ENCODE assay signal across 8 cellular contexts in genomic region chr20:58691773-58692578, GRCh38. TPM values are rescaled to one million over a fixed set of nuclear protein-coding genes. Genes with fewer than 3 reads are reported as not detected.
A peak's percentile ranks its signal among the peaks of the same experiment; 100 is the strongest.
DNase-seq lines count a peak whose midpoint lies in the region; ATAC-seq and TF ChIP-seq lines count a peak whose summit lies in the region.

No MANE protein-coding gene starts in this region.

- peaks cover 20% of the 10 kb centered on the region for H3K4me1 Mint-ChIP-seq in glutamatergic neuron (ENCODE audit: low read depth, unreplicated experiment)

- peaks cover 11% of the 10 kb centered on the region for H3K9me3 Mint-ChIP-seq in glutamatergic neuron (ENCODE audit: unreplicated experiment)

- in situ Hi-C loops in G401 (cut with HindIII; ENCODE audit: low sequenced_read_pairs), result no loop called here

- no peak for TF ChIP-seq POLR2A in sigmoid colon (IDR thresholded peaks at IDR 0.05)

- H3K36me3 ChIP-seq in sigmoid colon, result peaks cover 12 to 20% (median 14%) of the 10 kb centered on the region in 4 donors

- no peak for TF ChIP-seq EP300 in sigmoid colon (IDR thresholded peaks at IDR 0.05)

- H3K27ac ChIP-seq in VCaP (peak overlapping the region; percentile 94), sigmoid colon (peak overlapping the region; percentile 90 to 96 (median 94))

- peaks cover 0 to 53% (median 50%) of the 10 kb centered on the region in 4 donors for H3K4me1 ChIP-seq in sigmoid colon

- ATAC-seq in HG02938 (IDR thresholded peaks at IDR 0.05; ENCODE audit: unreplicated experiment), result peak; percentile 6
- no peak for ATAC-seq in HG02885 (IDR thresholded peaks at IDR 0.05; ENCODE audit: poor library complexity, unreplicated experiment)

- 69 to 70% methylated on average over 31 of the region's 31 CpGs for WGBS in sigmoid colon, 2 donors

- H3K27me3 Mint-ChIP-seq in glutamatergic neuron (ENCODE audit: unreplicated experiment), result peaks cover 9% of the 10 kb centered on the region

- H3K27ac Mint-ChIP-seq in glutamatergic neuron (ENCODE audit: unreplicated experiment), result peak overlapping the region; percentile 43

- no peaks in the 10 kb centered on the region for H3K9me3 ChIP-seq in sigmoid colon

- peak overlapping the region in 3 of 4 donors; percentile 11 to 24 (median 20) for H3K4me3 ChIP-seq in sigmoid colon

- no peaks in the 10 kb centered on the region for H3K36me3 Mint-ChIP-seq in glutamatergic neuron (ENCODE audit: unreplicated experiment)

- intact Hi-C loops in sigmoid colon (cut with DNase I), result loop anchor here (1.0 to 5.0 kb wide), 7 partner anchors 41 to 455 kb away; partner anchors contain the start of genes RAB22A and STX16

- DNase-seq in glutamatergic neuron (no peak), sigmoid colon (peak; percentile 86), G401 (ENCODE audit: low spot score) (no peak), iPS-NIHi7 (ENCODE audit: extremely low spot score) (no peak), NCI-H510A (lab: John Stamatoyannopoulos, UW) (no peak)

- TF ChIP-seq CTCF in VCaP (conservative IDR thresholded peaks at IDR 0.05) (no peak), glutamatergic neuron (IDR thresholded peaks at IDR 0.05; ENCODE audit: partially characterized antibody, unreplicated experiment) (no peak), sigmoid colon (IDR thresholded peaks at IDR 0.05) (no peak)

- no peaks in the 10 kb centered on the region for H3K27me3 ChIP-seq in sigmoid colon

- H3K4me3 Mint-ChIP-seq in glutamatergic neuron (ENCODE audit: unreplicated experiment), result peak overlapping the region; percentile 46

RNA-seq across cellular contexts. Expression of gene NPEPL1, which starts 0.6 kb away (rescaled TPM):
- total RNA-seq in glutamatergic neuron (ENCODE audit: unreplicated experiment) (43.2 TPM), sigmoid colon (10 to 100 TPM; 22.9 to 65.1 (median 46.0) TPM)
- 10 to 100 TPM; 10.6 to 26.5 (median 16.8) TPM for polyA plus RNA-seq in sigmoid colon
- total RNA-seq in G401 (2014; rRNA removed; shearing (Covaris generic)), result 1.3 and 5.4 TPM in 2 replicates

RNA-seq across cellular contexts. Expression of gene STX16, which starts 40.9 kb away (rescaled TPM):
- total RNA-seq in glutamatergic neuron (ENCODE audit: unreplicated experiment) (71.2 TPM), sigmoid colon (100 to 1,000 TPM in 1 of 4 donors, 10 to 100 TPM in 3; 42.8 to 126 (median 57.1) TPM)
- 10 to 100 TPM; 14.6 to 43.8 (median 15.6) TPM for polyA plus RNA-seq in sigmoid colon
- 25.5 and 32.3 TPM in 2 replicates for total RNA-seq in G401 (2014; rRNA removed; shearing (Covaris generic))
